In the genomic region with DNA sequence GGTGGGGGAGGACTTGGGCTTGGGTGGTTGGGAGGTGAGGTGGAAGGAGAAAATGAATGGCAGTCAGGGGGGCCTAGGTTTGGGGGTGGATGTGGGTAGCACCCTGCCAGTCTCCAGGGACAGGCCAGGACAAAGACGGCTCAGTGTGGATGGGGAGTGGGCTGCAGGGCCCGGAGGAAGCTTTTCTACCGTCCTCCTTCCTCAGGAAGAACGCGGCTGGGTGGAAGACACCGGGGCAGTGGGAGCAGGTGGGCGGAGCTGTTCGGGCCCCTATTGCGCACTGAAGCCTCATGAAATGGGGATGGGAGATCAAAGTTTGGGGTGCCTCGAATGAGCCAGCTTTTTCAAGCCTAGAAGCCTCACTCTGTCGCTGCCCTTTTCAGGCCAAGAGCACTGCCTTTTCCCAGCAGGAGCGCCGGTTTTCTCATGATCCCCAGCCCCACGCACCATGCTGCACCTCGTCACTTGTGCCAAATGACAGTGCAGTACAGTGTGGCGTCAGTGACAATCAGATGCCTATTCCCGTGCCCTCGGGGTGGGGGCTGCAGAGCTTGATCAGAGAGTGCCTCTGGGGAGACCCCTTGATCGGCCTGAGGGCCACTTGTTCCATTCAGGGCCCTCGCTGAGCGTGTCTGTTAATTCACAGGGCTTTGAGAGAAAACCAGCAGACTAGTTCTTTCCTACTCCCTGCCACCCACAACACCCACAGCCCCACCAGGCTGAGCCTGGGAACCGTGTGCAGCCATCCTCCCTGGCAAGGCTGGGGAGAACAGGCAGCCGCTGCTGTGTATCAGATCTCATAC, we compare ENCODE assay signal across 8 cellular contexts. TPM values are rescaled to one million over a fixed set of nuclear protein-coding genes. Genes with fewer than 3 reads are reported as not detected.
A peak's percentile ranks its signal among the peaks of the same experiment; 100 is the strongest.
DNase-seq lines count a peak whose midpoint lies in the region; ATAC-seq and TF ChIP-seq lines count a peak whose summit lies in the region.

No MANE protein-coding gene starts in this region.

- peaks cover 23 to 32% (median 28%) of the 10 kb centered on the region in 4 donors for H3K4me1 ChIP-seq in upper lobe of left lung
- peaks cover 10% of the 10 kb centered on the region for H3K4me1 ChIP-seq in foreskin keratinocyte

- TF ChIP-seq CTCF in GM12865 (IDR thresholded peaks at IDR 0.05; ENCODE audit: insufficient read depth, low read depth, low read length, missing control alignments) (no peak), WERI-Rb-1 (IDR thresholded peaks at IDR 0.05; ENCODE audit: low read depth, low read length) (no peak), epithelial cell of esophagus (IDR thresholded peaks at IDR 0.05; ENCODE audit: insufficient read depth, low read depth, low read length, missing control alignments) (no peak), neural crest cell (conservative IDR thresholded peaks at IDR 0.05) (no peak), upper lobe of left lung (IDR thresholded peaks at IDR 0.05) (no peak), foreskin keratinocyte (conservative IDR thresholded peaks at IDR 0.05) (no peak)

- ATAC-seq in upper lobe of left lung (ENCODE audit: low FRiP score in 2 of 2) = no peak
- ATAC-seq in HG02642 (IDR thresholded peaks at IDR 0.05; ENCODE audit: poor library complexity, unreplicated experiment) = no peak
- no peak for ATAC-seq in foreskin keratinocyte
- no peak for ATAC-seq in GM18873 (IDR thresholded peaks at IDR 0.05; ENCODE audit: low FRiP score, unreplicated experiment)

- H3K27ac Mint-ChIP-seq in neural crest cell (ENCODE audit: unreplicated experiment) = peak overlapping the region; percentile 81

- H3K27ac ChIP-seq in WERI-Rb-1 = peak overlapping the region; percentile 4; the same call in 1 of the 2 replicates
- H3K27ac ChIP-seq in upper lobe of left lung = peak overlapping the region; percentile 9 to 99 (median 98)
- no peak overlapping the region for H3K27ac ChIP-seq in foreskin keratinocyte

- peaks cover 7% of the 10 kb centered on the region for H3K36me3 Mint-ChIP-seq in neural crest cell (ENCODE audit: low read depth)

- peaks cover 33% of the 10 kb centered on the region for H3K4me1 Mint-ChIP-seq in neural crest cell

- no peak for TF ChIP-seq EP300 in upper lobe of left lung (IDR thresholded peaks at IDR 0.05)

- H3K4me3 ChIP-seq in GM12865 (ENCODE audit: low read depth, low read length) (peak overlapping the region; percentile 97), WERI-Rb-1 (ENCODE audit: low read depth, low read length) (peak overlapping the region; percentile 100), epithelial cell of esophagus (ENCODE audit: low read length) (peak overlapping the region; percentile 94), upper lobe of left lung (peak overlapping the region; percentile 76 to 100 (median 98))

- TF ChIP-seq POLR2A in upper lobe of left lung (IDR thresholded peaks at IDR 0.05) = no peak

- H3K36me3 ChIP-seq in WERI-Rb-1 (peaks cover 41% of the 10 kb centered on the region), upper lobe of left lung (peaks cover 6 to 27% (median 24%) of the 10 kb centered on the region in 4 donors)

- H3K27me3 ChIP-seq in WERI-Rb-1 (ENCODE audit: insufficient read depth, low read depth, severe bottlenecking) (no peaks in the 10 kb centered on the region), upper lobe of left lung (no peaks in the 10 kb centered on the region), foreskin keratinocyte (no peaks in the 10 kb centered on the region)

- peaks cover 9% of the 10 kb centered on the region for H3K9me3 Mint-ChIP-seq in neural crest cell

- no peaks in the 10 kb centered on the region for H3K27me3 Mint-ChIP-seq in neural crest cell (ENCODE audit: low read depth)

- peak overlapping the region; percentile 100 for H3K4me3 Mint-ChIP-seq in neural crest cell

- peaks cover 24% of the 10 kb centered on the region for H3K9me3 ChIP-seq in WERI-Rb-1 (ENCODE audit: severe bottlenecking)
- H3K9me3 ChIP-seq in upper lobe of left lung = no peaks in the 10 kb centered on the region

- WGBS in upper lobe of left lung, 2 donors = 24 to 30% methylated on average over 4 to 23 of the region's 23 CpGs

- DNase-seq in GM12865 (ENCODE audit: low read depth) (no peak), WERI-Rb-1 (no peak), epithelial cell of esophagus (ENCODE audit: low read depth) (no peak), neural crest cell (ENCODE audit: low read depth, low spot score) (no peak), upper lobe of left lung (no peak), foreskin keratinocyte (no peak)

RNA-seq across cellular contexts. Expression of a gene that starts 1.5 kb away (rescaled TPM):
- total RNA-seq in neural crest cell (436 TPM in 2 replicates), upper lobe of left lung (100 to 1,000 TPM in 4 of 6 donors, 10 to 100 TPM in 2; 74.4 to 176 (median 123) TPM), foreskin keratinocyte (172 and 205 TPM in 2 replicates)
- 220 and 271 TPM in 2 replicates for polyA plus RNA-seq in foreskin keratinocyte

RNA-seq across cellular contexts. Expression of a gene that starts 22.3 kb away (rescaled TPM):
- not detected in 2 replicates for total RNA-seq in neural crest cell
- 10 to 100 TPM in 3 of 6 donors, 1 to 10 TPM in 3; 6.4 to 26.0 (median 11.1) TPM for total RNA-seq in upper lobe of left lung
- not detected in 2 replicates for total RNA-seq in foreskin keratinocyte
- 0.04 TPM in 1 of 2 replicates, not detected in the other for polyA plus RNA-seq in foreskin keratinocyte

RNA-seq across cellular contexts. Expression of a gene that starts 33.4 kb away (rescaled TPM):
- total RNA-seq in neural crest cell (not detected in 2 replicates), upper lobe of left lung (not detected), foreskin keratinocyte (not detected in 2 replicates)
- polyA plus RNA-seq in foreskin keratinocyte = not detected in 2 replicates

RNA-seq across cellular contexts. Expression of a gene that starts 58.4 kb away (rescaled TPM):
- total RNA-seq in neural crest cell (6.5 and 7.4 TPM in 2 replicates), upper lobe of left lung (10 to 100 TPM in 2 of 6 donors, 1 to 10 TPM in 4; 1.8 to 12.0 (median 4.0) TPM), foreskin keratinocyte (0.04 TPM in 1 of 2 replicates, not detected in the other)
- 0.02 and 0.06 TPM in 2 replicates for polyA plus RNA-seq in foreskin keratinocyte
